ENCODE assay signal across 8 cellular contexts in genomic region chr5:134523543-134524136, GRCh38. TPM values are rescaled to one million over a fixed set of nuclear protein-coding genes. Genes with fewer than 3 reads are reported as not detected.
DNase-seq lines count a peak whose midpoint lies in the region; ATAC-seq and TF ChIP-seq lines count a peak whose summit lies in the region.

No MANE protein-coding gene starts in this region.

- peaks cover 21% of the 10 kb centered on the region for H3K27me3 Mint-ChIP-seq in activated CD4-positive, alpha-beta T cell treated with anti-CD3 and anti-CD28 coated beads, Interleukin-2, amount 10 ng/mL, durations not matched to agents 7 days and 5 days

- no peak for ATAC-seq in thoracic aorta (ENCODE audit: insufficient number of reproducible peaks, low FRiP score, low read depth)
- ATAC-seq in HG02840 (IDR thresholded peaks at IDR 0.05; ENCODE audit: low FRiP score, unreplicated experiment) = no peak
- no peak for ATAC-seq in GM21786 (IDR thresholded peaks at IDR 0.05; ENCODE audit: unreplicated experiment)

- TF ChIP-seq CTCF in thoracic aorta (IDR thresholded peaks at IDR 0.05) = no peak

- H3K36me3 ChIP-seq in adipocyte (ENCODE audit: control insufficient read depth, insufficient read depth, low read length, severe bottlenecking) = no peaks in the 10 kb centered on the region
- no peaks in the 10 kb centered on the region for H3K36me3 ChIP-seq in thoracic aorta

- peaks cover 19% of the 10 kb centered on the region for H3K4me1 Mint-ChIP-seq in activated CD4-positive, alpha-beta T cell treated with anti-CD3 and anti-CD28 coated beads, Interleukin-2, amount 10 ng/mL, durations not matched to agents 7 days and 5 days

- no peaks in the 10 kb centered on the region for H3K9me3 Mint-ChIP-seq in activated CD4-positive, alpha-beta T cell treated with anti-CD3 and anti-CD28 coated beads, Interleukin-2, amount 10 ng/mL, durations not matched to agents 7 days and 5 days

- H3K4me1 ChIP-seq in adipocyte (ENCODE audit: control insufficient read depth, insufficient read depth, low read length) (peaks cover 21% of the 10 kb centered on the region), thoracic aorta (ENCODE audit: control insufficient read depth in 1 of 2, low read depth in 2 of 2) (peaks cover 9 to 18% of the 10 kb centered on the region in 2 donors)

- peak overlapping the region; percentile 99 for H3K4me3 Mint-ChIP-seq in activated CD4-positive, alpha-beta T cell treated with anti-CD3 and anti-CD28 coated beads, Interleukin-2, amount 10 ng/mL, durations not matched to agents 7 days and 5 days

- CTCF ChIA-PET in activated CD4-positive, alpha-beta T cell treated with anti-CD3 and anti-CD28 coated beads, Interleukin-2, amount 10 ng/mL, durations not matched to agents 7 days and 5 days (lab: Charles Lee) = interaction anchor here (0.7 to 3.1 kb wide), 4 partner anchors 12 to 157 kb away, joined by 3 to 15 read pairs (median 4); partner anchors contain the start of gene CDKL3

- POLR2A ChIA-PET in activated CD4-positive, alpha-beta T cell treated with anti-CD3 and anti-CD28 coated beads, Interleukin-2, amount 10 ng/mL, durations not matched to agents 7 days and 5 days (lab: Charles Lee) = no interaction called here

- H3K9me3 ChIP-seq in adipocyte (ENCODE audit: control insufficient read depth, low read length) (no peaks in the 10 kb centered on the region), thoracic aorta (no peaks in the 10 kb centered on the region)

- H3K4me3 ChIP-seq in adipocyte (ENCODE audit: low read length) (peak overlapping the region; percentile 96), thoracic aorta (peak overlapping the region; percentile 98)

- peak overlapping the region; percentile 100 for H3K9ac ChIP-seq in adipocyte (ENCODE audit: low read length)

- peak overlapping the region; percentile 99 for H3K27ac Mint-ChIP-seq in activated CD4-positive, alpha-beta T cell treated with anti-CD3 and anti-CD28 coated beads, Interleukin-2, amount 10 ng/mL, durations not matched to agents 7 days and 5 days

- H3K36me3 Mint-ChIP-seq in activated CD4-positive, alpha-beta T cell treated with anti-CD3 and anti-CD28 coated beads, Interleukin-2, amount 10 ng/mL, durations not matched to agents 7 days and 5 days (ENCODE audit: low read depth) = peaks cover 4% of the 10 kb centered on the region

- H3K27ac ChIP-seq in thoracic aorta = peak overlapping the region; percentile 99 to 100

- no peak for DNase-seq in activated CD4-positive, alpha-beta T cell treated with anti-CD3 and anti-CD28 coated beads, Interleukin-2, amount 10 ng/mL, durations not matched to agents 7 days and 5 days
- no peak for DNase-seq in activated CD4-positive, alpha-beta T cell treated with anti-CD3 and anti-CD28 coated beads for 48 hours
- peak; percentile 33 for DNase-seq in adipocyte (ENCODE audit: low read depth)
- peak; percentile 19 for DNase-seq in kidney tubule cell (ENCODE audit: low spot score)
- no peak for DNase-seq in thoracic aorta (ENCODE audit: low spot score)
- no peak for DNase-seq in stimulated activated CD4-positive, alpha-beta T cell treated with anti-CD3 and anti-CD28 coated beads, Interleukin-1b, Interleukin-23, amount 100 ng/mL, for 48 hours

- H3K27me3 ChIP-seq in adipocyte (replicated peaks; ENCODE audit: control insufficient read depth, insufficient read depth, low read length) (no peaks in the 10 kb centered on the region), thoracic aorta (replicated peaks; ENCODE audit: insufficient read depth) (no peaks in the 10 kb centered on the region)

RNA-seq across cellular contexts. Expression of gene JADE2, which starts 1.8 kb away (rescaled TPM):
- 10 to 100 TPM; 92.5 to 93.8 TPM for total RNA-seq in activated CD4-positive, alpha-beta T cell treated with anti-CD3 and anti-CD28 coated beads, Interleukin-2, amount 10 ng/mL, durations not matched to agents 7 days and 5 days
- 10 to 100 TPM; 54.0 to 81.3 TPM for total RNA-seq in thoracic aorta

Comparison
In these comparisons a context has a peak if more than half of its experiments do, and no peak if none do; other contexts are left out.
1. DNase-seq: peak in adipocyte (single experiment) and kidney tubule cell (single experiment); none in activated CD4-positive, alpha-beta T cell treated with anti-CD3 and anti-CD28 coated beads, Interleukin-2, amount 10 ng/mL, durations not matched to agents 7 days and 5 days (single experiment), activated CD4-positive, alpha-beta T cell treated with anti-CD3 and anti-CD28 coated beads for 48 hours (single experiment), thoracic aorta (single experiment) and stimulated activated CD4-positive, alpha-beta T cell treated with anti-CD3 and anti-CD28 coated beads, Interleukin-1b, Interleukin-23, amount 100 ng/mL, for 48 hours (single experiment).